In the genomic region with DNA sequence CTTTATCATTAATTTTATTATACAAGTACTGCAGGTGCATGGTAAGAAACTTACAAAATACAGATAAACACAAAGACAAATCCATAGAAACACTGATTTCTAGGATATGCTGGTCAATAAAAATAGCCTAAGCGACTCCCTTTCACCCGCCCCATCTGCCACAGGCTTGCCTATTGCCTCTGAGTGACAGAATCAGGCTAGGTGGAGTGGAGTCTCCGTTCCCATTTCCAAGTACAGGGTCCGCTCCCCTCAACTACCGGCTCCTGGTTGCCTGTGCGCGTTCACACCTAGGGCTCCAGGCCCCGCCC, we compare ENCODE assay signal across 8 cellular contexts. TPM values are rescaled to one million over a fixed set of nuclear protein-coding genes. Genes with fewer than 3 reads are reported as not detected.
A peak's percentile ranks its signal among the peaks of the same experiment; 100 is the strongest.
DNase-seq lines count a peak whose midpoint lies in the region; TF ChIP-seq lines count a peak whose summit lies in the region.

No MANE protein-coding gene starts in this region.

- H3K27ac ChIP-seq in SJSA1: peak overlapping the region; percentile 70; the same call in 1 of the 2 replicates

- no peaks in the 10 kb centered on the region for H3K27me3 ChIP-seq in SJSA1 (replicated peaks)

- no peaks in the 10 kb centered on the region for H3K9me3 ChIP-seq in SJSA1 (replicated peaks)

- peaks cover 29% of the 10 kb centered on the region for H3K36me3 ChIP-seq in SJSA1

- DNase-seq in GM12865 (ENCODE audit: low read depth) (no peak), SJSA1 (ENCODE audit: low read depth in 1 of 2, low spot score in 2 of 2) (no peak), fibroblast of mammary gland (ENCODE audit: low read depth) (no peak), retinal pigment epithelial cell (ENCODE audit: low read depth) (no peak), cortex of kidney (lab: John Stamatoyannopoulos, UW) (no peak), ureter (ENCODE audit: low spot score) (no peak), GM10266 (ENCODE audit: extremely low spot score) (no peak), AG08395 (ENCODE audit: low spot score) (no peak)

- TF ChIP-seq CTCF in GM12865 (IDR thresholded peaks at IDR 0.05; ENCODE audit: insufficient read depth, low read depth, low read length, missing control alignments) (no peak), fibroblast of mammary gland (conservative IDR thresholded peaks at IDR 0.05; ENCODE audit: control insufficient read depth, insufficient read depth, low read depth, low read length) (no peak), retinal pigment epithelial cell (conservative IDR thresholded peaks at IDR 0.05; ENCODE audit: low read depth, low read length) (no peak), GM10266 (IDR thresholded peaks at IDR 0.05; ENCODE audit: control insufficient read depth, insufficient read depth, low read depth, missing control alignments) (no peak)

- peak overlapping the region; percentile 77 for H3K4me3 ChIP-seq in GM12865 (ENCODE audit: low read depth, low read length)
- H3K4me3 ChIP-seq in SJSA1: peak overlapping the region; percentile 85
- peak overlapping the region; percentile 79 for H3K4me3 ChIP-seq in fibroblast of mammary gland (ENCODE audit: control insufficient read depth, low read depth, low read length)
- peak overlapping the region; percentile 90 for H3K4me3 ChIP-seq in retinal pigment epithelial cell (ENCODE audit: low read length)

- peaks cover 23% of the 10 kb centered on the region for H3K4me1 ChIP-seq in SJSA1 (replicated peaks)

RNA-seq across cellular contexts. Expression of gene TRAPPC12, which starts 0.2 kb away (rescaled TPM):
- total RNA-seq in SJSA1 (2014; rRNA removed; shearing (Covaris generic)): 43.8 and 56.1 TPM in 2 replicates
- 173 TPM for total RNA-seq in ureter

RNA-seq across cellular contexts. Expression of gene EIPR1, which starts 1.7 kb away (rescaled TPM):
- 40.0 and 63.6 TPM in 2 replicates for total RNA-seq in SJSA1 (2014; rRNA removed; shearing (Covaris generic))
- 38.1 TPM for total RNA-seq in ureter
